Comparison of ENCODE assay signal across 16 cellular contexts in the genomic region with DNA sequence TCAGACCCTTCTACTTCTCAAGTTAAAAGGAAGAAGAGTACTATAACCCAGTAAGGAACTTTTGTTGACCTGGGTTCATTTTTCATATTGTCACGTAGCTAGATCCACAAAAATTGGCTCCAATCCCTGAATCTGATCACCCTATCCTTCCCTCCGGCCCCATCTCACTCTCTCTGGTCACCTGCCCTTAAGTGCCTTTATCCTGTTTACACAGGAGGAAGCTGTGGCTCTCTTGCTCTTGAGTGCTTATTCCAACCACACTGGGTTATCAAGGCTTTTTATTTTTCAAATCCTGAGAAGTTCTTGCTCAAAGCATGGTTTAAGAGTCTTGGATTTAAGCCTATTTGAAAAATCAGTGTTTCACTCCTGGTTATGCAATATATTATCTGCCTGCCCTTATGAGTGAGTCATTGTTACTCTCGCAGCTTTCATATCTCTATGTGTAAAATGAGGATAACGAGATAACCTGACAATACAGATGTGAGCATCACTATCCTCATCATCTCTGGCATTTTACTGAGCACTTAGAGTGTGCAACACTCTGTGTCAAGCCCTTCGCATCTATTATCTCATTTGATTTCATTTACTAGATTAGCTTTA.
DNase-seq lines count a peak whose midpoint lies in the region; ATAC-seq and TF ChIP-seq lines count a peak whose summit lies in the region.
"Had no signal": no experiment of that assay in that cellular context is flagged by ENCODE, and none has a peak within 500 bp of the region (broad histone marks: within the 10 kb centered on the region; RNA-seq: fewer than 3 reads in every experiment).

No MANE protein-coding gene starts in this region.

- DNase-seq in ELR (ENCODE audit: low read depth) (peak; percentile 4), NCI-H2029 treated with DMSO at 0.1 percent for 48 hours (lab: John Stamatoyannopoulos, UW) (peak; percentile 94), cardiac fibroblast (ENCODE audit: low read depth in 2 of 2) (peak; percentile 38 to 57), omental fat pad (ENCODE audit: low spot score) (no peak), cerebellar cortex (ENCODE audit: low spot score) (no peak), amygdala (lab: John Stamatoyannopoulos, UW) (no peak)
- DNase-seq in activated CD4-positive, alpha-beta T cell treated with anti-CD3 and anti-CD28 coated beads, Interleukin-2, amount 50 U/mL, for 4 hours, result no peak
- no peak for DNase-seq in effector CD8-positive, alpha-beta T cell (lab: John Stamatoyannopoulos, UW)
- DNase-seq: activated naive CD4-positive, alpha-beta T cell treated with anti-CD3 and anti-CD28 coated beads, Interleukin-2, amount 10 ng/mL, durations not matched to agents 7 days and 5 days; cerebellar nuclear complex; H9; hypothalamus; NK-92 treated with Interleukin-12 subunit alpha and Interleukin-12 subunit beta, amount 100 ng/mL, for 24 hours; stimulated activated naive CD8-positive, alpha-beta T cell treated with anti-CD3 and anti-CD28 coated beads, Interleukin-15, amount 100 ng/mL, for 72 hours had no signal

- no peak for TF ChIP-seq CTCF in cardiac fibroblast (IDR thresholded peaks at IDR 0.05; ENCODE audit: low read depth, low read length)
- TF ChIP-seq CTCF in omental fat pad (IDR thresholded peaks at IDR 0.05), result no peak

- no peak overlapping the region for H3K4me3 ChIP-seq in cardiac fibroblast (replicated peaks in 1 of 2; ENCODE audit: low read depth in 2 of 2, low read length in 2 of 2)
- H3K4me3 ChIP-seq: neural progenitor cell, smooth muscle cell had no signal

- peak; percentile 83 for ATAC-seq in omental fat pad (ENCODE audit: low FRiP score)
- ATAC-seq: stimulated activated naive CD8-positive, alpha-beta T cell treated with anti-CD3 and anti-CD28 coated beads, Interleukin-15, amount 100 ng/mL, for 72 hours had no signal

Comparison
In these comparisons a context has a peak if more than half of its experiments do, and no peak if none do; other contexts are left out.
1. DNase-seq: peak in ELR (single experiment), NCI-H2029 treated with DMSO at 0.1 percent for 48 hours (single experiment) and cardiac fibroblast (2 of 2); none in omental fat pad (single experiment), activated CD4-positive, alpha-beta T cell treated with anti-CD3 and anti-CD28 coated beads, Interleukin-2, amount 50 U/mL, for 4 hours (0 of 2), cerebellar cortex (single experiment), amygdala (0 of 56) and effector CD8-positive, alpha-beta T cell (single experiment).